ENCODE assay signal across 8 cellular contexts in genomic region chr13:51070005-51070649, GRCh38. TPM values are rescaled to one million over a fixed set of nuclear protein-coding genes. Genes with fewer than 3 reads are reported as not detected.
DNase-seq lines count a peak whose midpoint lies in the region; ATAC-seq and TF ChIP-seq lines count a peak whose summit lies in the region.

No MANE protein-coding gene starts in this region.

- H3K9me3 ChIP-seq in Panc1 (ENCODE audit: control insufficient read depth, insufficient read depth, low read depth, low read length) (no peaks in the 10 kb centered on the region), fibroblast of lung (ENCODE audit: control insufficient read depth, insufficient read depth, low read depth, low read length) (no peaks in the 10 kb centered on the region), neural cell (ENCODE audit: low read length) (no peaks in the 10 kb centered on the region)

- H3K4me3 ChIP-seq in Panc1 (ENCODE audit: low read depth in 2 of 2, low read length in 2 of 2) (no peak overlapping the region), fibroblast of lung (replicated peaks in 1 of 4; ENCODE audit: control extremely low read depth in 1 of 4, insufficient read depth in 1 of 4, low read depth in 3 of 4, low read length in 4 of 4) (no peak overlapping the region), neural cell (ENCODE audit: low read length) (no peak overlapping the region)

- H3K36me3 Mint-ChIP-seq in activated T-cell treated with anti-CD3 and anti-CD28 coated beads, Interleukin-2, amount 50 U/mL, for 24 hours (ENCODE audit: low read depth): no peaks in the 10 kb centered on the region

- ATAC-seq in GM21529 (IDR thresholded peaks at IDR 0.05; ENCODE audit: unreplicated experiment) (peak; percentile 90), Panc1 (peak; percentile 94)
- peak; percentile 79 for ATAC-seq in stimulated activated naive CD8-positive, alpha-beta T cell treated with anti-CD3 and anti-CD28 coated beads, Interleukin-15, amount 100 ng/mL, for 72 hours

- intact Hi-C loops in Panc1 (cut with micrococcal nuclease; ENCODE audit: unreplicated experiment): loop anchor here (10.0 kb wide), 1 partner anchor 155 kb away; no protein-coding TSS in a partner anchor

- TF ChIP-seq CTCF in Panc1 (IDR thresholded peaks at IDR 0.05) (peak; percentile 86), fibroblast of lung (conservative IDR thresholded peaks at IDR 0.05 in 1 of 2, IDR thresholded peaks at IDR 0.05 in 1 of 2; ENCODE audit: low read depth in 1 of 2, low read length in 2 of 2) (peak; percentile 93 to 94), neural cell (IDR thresholded peaks at IDR 0.05; ENCODE audit: poor library complexity, severe bottlenecking) (peak; percentile 99)

- H3K27ac ChIP-seq in Panc1 (ENCODE audit: low read length) (peak overlapping the region; percentile 51; the same call in 1 of the 2 replicates), fibroblast of lung (ENCODE audit: insufficient read depth, low read length) (no peak overlapping the region), neural cell (ENCODE audit: low read length) (no peak overlapping the region)

- DNase-seq in DMS114 treated with DMSO at 0.1 percent for 48 hours (lab: John Stamatoyannopoulos, UW; ENCODE audit: unreplicated experiment): peak; percentile 21
- DNase-seq in KG1 (lab: John Stamatoyannopoulos, UW): peak; percentile 77
- DNase-seq in Panc1 (ENCODE audit: low read depth, low spot score): peak; percentile 72
- peak; percentile 85 for DNase-seq in activated T-cell treated with anti-CD3 and anti-CD28 coated beads, Interleukin-2, amount 50 U/mL, for 24 hours
- peak; percentile 60 to 82 for DNase-seq in fibroblast of lung (ENCODE audit: low read depth in 2 of 2)
- peak; percentile 65 to 69 for DNase-seq in stimulated activated naive CD8-positive, alpha-beta T cell treated with anti-CD3 and anti-CD28 coated beads, Interleukin-15, amount 100 ng/mL, for 72 hours

- H3K36me3 ChIP-seq in Panc1 (ENCODE audit: control insufficient read depth, insufficient read depth, low read length) (no peaks in the 10 kb centered on the region), fibroblast of lung (ENCODE audit: control insufficient read depth, insufficient read depth, low read length) (no peaks in the 10 kb centered on the region), neural cell (ENCODE audit: insufficient read depth, low read length) (no peaks in the 10 kb centered on the region)

- H3K9me3 Mint-ChIP-seq in activated T-cell treated with anti-CD3 and anti-CD28 coated beads, Interleukin-2, amount 50 U/mL, for 24 hours: no peaks in the 10 kb centered on the region
- no peaks in the 10 kb centered on the region for H3K9me3 Mint-ChIP-seq in stimulated activated naive CD8-positive, alpha-beta T cell treated with anti-CD3 and anti-CD28 coated beads, Interleukin-15, amount 100 ng/mL, for 72 hours

- H3K27me3 ChIP-seq in Panc1 (ENCODE audit: control insufficient read depth, insufficient read depth, low read length): no peaks in the 10 kb centered on the region
- no peaks in the 10 kb centered on the region for H3K27me3 ChIP-seq in fibroblast of lung (ENCODE audit: control insufficient read depth, insufficient read depth, low read length)
- H3K27me3 ChIP-seq in neural cell (ENCODE audit: insufficient read depth, low read depth, low read length): no peaks in the 10 kb centered on the region

- no TSS peak for BruUV-seq in Panc1 (replicated peaks; lab: Mats Ljungman, UMichigan)

- no peak for TF ChIP-seq EP300 in neural cell (conservative IDR thresholded peaks at IDR 0.05; ENCODE audit: poor library complexity, severe bottlenecking)

- H3K4me1 Mint-ChIP-seq in activated T-cell treated with anti-CD3 and anti-CD28 coated beads, Interleukin-2, amount 50 U/mL, for 24 hours (ENCODE audit: low read depth): peaks cover 7% of the 10 kb centered on the region
- peaks cover 12% of the 10 kb centered on the region for H3K4me1 Mint-ChIP-seq in stimulated activated naive CD8-positive, alpha-beta T cell treated with anti-CD3 and anti-CD28 coated beads, Interleukin-15, amount 100 ng/mL, for 72 hours

- H3K4me2 ChIP-seq in fibroblast of lung (ENCODE audit: extremely low read depth, insufficient read depth, low read length) (no peak overlapping the region), neural cell (ENCODE audit: low read length) (no peak overlapping the region)

- peak overlapping the region; percentile 68 for H2AFZ ChIP-seq in fibroblast of lung (ENCODE audit: low read length)
- peak overlapping the region; percentile 69 for H2AFZ ChIP-seq in neural cell (ENCODE audit: low read depth, low read length)

- CTCF ChIA-PET in Panc1 (lab: Charles Lee): no interaction called here

- in situ Hi-C loops in Panc1 (cut with HindIII; ENCODE audit: low pct_unique_long_range_greater_than_20kb, low sequenced_read_pairs): no loop called here

- H3F3A ChIP-seq in neural cell (ENCODE audit: insufficient read depth, low read length, poor library complexity, severe bottlenecking): no peaks in the 10 kb centered on the region

- peak; percentile 100 for TF ChIP-seq RAD21 in neural cell (conservative IDR thresholded peaks at IDR 0.05)

- H3K4me1 ChIP-seq in Panc1 (ENCODE audit: control insufficient read depth, insufficient read depth, low read length): peaks cover 2% of the 10 kb centered on the region; the same call in 1 of the 2 replicates
- H3K4me1 ChIP-seq in fibroblast of lung (ENCODE audit: control insufficient read depth, extremely low read depth, insufficient read depth, low read length): no peaks in the 10 kb centered on the region

- H3K9ac ChIP-seq in fibroblast of lung (ENCODE audit: insufficient read depth, low read length) (no peak overlapping the region), neural cell (ENCODE audit: low read length) (no peak overlapping the region)

- POLR2A ChIA-PET in Panc1 (lab: Charles Lee): no interaction called here

- no peak overlapping the region for H3K27ac Mint-ChIP-seq in activated T-cell treated with anti-CD3 and anti-CD28 coated beads, Interleukin-2, amount 50 U/mL, for 24 hours
- no peak overlapping the region for H3K27ac Mint-ChIP-seq in stimulated activated naive CD8-positive, alpha-beta T cell treated with anti-CD3 and anti-CD28 coated beads, Interleukin-15, amount 100 ng/mL, for 72 hours

- H3K4me3 Mint-ChIP-seq in activated T-cell treated with anti-CD3 and anti-CD28 coated beads, Interleukin-2, amount 50 U/mL, for 24 hours: no peak overlapping the region
- no peak overlapping the region for H3K4me3 Mint-ChIP-seq in stimulated activated naive CD8-positive, alpha-beta T cell treated with anti-CD3 and anti-CD28 coated beads, Interleukin-15, amount 100 ng/mL, for 72 hours

- H3K79me2 ChIP-seq in fibroblast of lung (ENCODE audit: control insufficient read depth, insufficient read depth, low read length) (no peaks in the 10 kb centered on the region), neural cell (replicated peaks; ENCODE audit: insufficient read depth, low read length) (no peaks in the 10 kb centered on the region)

- no peaks in the 10 kb centered on the region for H4K20me1 ChIP-seq in fibroblast of lung (ENCODE audit: control insufficient read depth, extremely low read depth, insufficient read depth, low read length)
- H4K20me1 ChIP-seq in neural cell (ENCODE audit: insufficient read depth): no peaks in the 10 kb centered on the region

- H3K27me3 Mint-ChIP-seq in activated T-cell treated with anti-CD3 and anti-CD28 coated beads, Interleukin-2, amount 50 U/mL, for 24 hours: peaks cover 27% of the 10 kb centered on the region
- peaks cover 13% of the 10 kb centered on the region for H3K27me3 Mint-ChIP-seq in stimulated activated naive CD8-positive, alpha-beta T cell treated with anti-CD3 and anti-CD28 coated beads, Interleukin-15, amount 100 ng/mL, for 72 hours

- H3K9me2 ChIP-seq in neural cell (ENCODE audit: insufficient read depth, low read length): no peaks in the 10 kb centered on the region

TF ChIP-seq in neural cell, 6 proteins besides CTCF, POLR2A, EP300 and RAD21:
- TF ChIP-seq SMC3 (conservative IDR thresholded peaks at IDR 0.05; ENCODE audit: poor library complexity) (peak; percentile 98), EZH2 (IDR thresholded peaks at IDR 0.05; ENCODE audit: borderline replicate concordance, insufficient read depth, low read length, poor library complexity, severe bottlenecking) (no peak)

RNA-seq across cellular contexts. Expression of gene C13orf42, which starts 40.9 kb away (rescaled TPM):
- total RNA-seq in Panc1 (2021; ENCODE audit: unreplicated experiment) (not detected), fibroblast of lung (not detected in 2 replicates)
- polyA plus RNA-seq in Panc1 (2012; ENCODE audit: insufficient read length): not detected
- polyA plus RNA-seq in fibroblast of lung (not detected in 2 replicates), neural cell (not detected in 2 replicates)
- polyA plus RNA-seq in fibroblast of lung (2012): not detected in 2 replicates
- polyA minus RNA-seq in fibroblast of lung (ENCODE audit: low replicate concordance) (not detected in 2 replicates), neural cell (not detected in 2 replicates)

Comparison
In these comparisons a context has a peak if more than half of its experiments do, and no peak if none do; other contexts are left out.
1. DNase-seq: peak in every context shown above with its lines; median percentile 85 in activated T-cell treated with anti-CD3 and anti-CD28 coated beads, Interleukin-2, amount 50 U/mL, for 24 hours; 77 in KG1; 72 in Panc1; 71 in fibroblast of lung; 67 in stimulated activated naive CD8-positive, alpha-beta T cell treated with anti-CD3 and anti-CD28 coated beads, Interleukin-15, amount 100 ng/mL, for 72 hours; 21 in DMS114 treated with DMSO at 0.1 percent for 48 hours.